10 cellular contexts compared by ENCODE assay signal in the genomic region with DNA sequence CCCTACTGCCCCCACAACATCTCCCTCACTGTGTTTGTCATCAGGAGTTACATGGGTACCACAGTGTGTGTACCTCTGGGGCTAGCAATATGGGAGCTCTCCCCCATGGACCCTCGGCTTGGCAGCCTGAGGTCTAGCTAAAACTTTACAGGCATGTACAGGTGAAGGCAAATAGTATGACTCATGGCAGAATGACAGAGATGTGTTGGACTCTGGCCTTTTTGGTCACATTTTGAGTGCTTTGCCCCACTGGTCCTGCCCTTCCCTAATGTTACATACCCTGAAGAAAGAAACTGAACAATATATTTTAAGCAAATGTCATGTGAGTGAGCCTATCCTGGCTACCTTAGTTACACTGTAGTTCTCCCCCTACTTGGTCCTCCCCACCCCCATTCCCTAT.
A peak's percentile ranks its signal among the peaks of the same experiment; 100 is the strongest.
DNase-seq lines count a peak whose midpoint lies in the region; ATAC-seq and TF ChIP-seq lines count a peak whose summit lies in the region.
"Had no signal": no experiment of that assay in that cellular context is flagged by ENCODE, and none has a peak within 500 bp of the region (broad histone marks: within the 10 kb centered on the region; RNA-seq: fewer than 3 reads in every experiment).

No MANE protein-coding gene starts in this region.

- H3K9me3 ChIP-seq in PC-3 (ENCODE audit: low read length) (no peaks in the 10 kb centered on the region), trophoblast cell (ENCODE audit: insufficient read depth, low read depth, low read length) (no peaks in the 10 kb centered on the region)
- H3K9me3 ChIP-seq: Caco-2 had no signal

- H3K4me2 ChIP-seq in PC-3 (ENCODE audit: low read length) (peak overlapping the region; percentile 33), trophoblast cell (ENCODE audit: low read length) (no peak overlapping the region)

- peak overlapping the region; percentile 23 for H2BK5ac ChIP-seq in trophoblast cell (ENCODE audit: low read depth, low read length, poor library complexity)

- H3K27ac ChIP-seq in PC-3 (ENCODE audit: low read length) (peak overlapping the region; percentile 32), trophoblast cell (ENCODE audit: low read depth, low read length) (no peak overlapping the region)
- H3K27ac ChIP-seq: HL-60 had no signal

- H3K23ac ChIP-seq in trophoblast cell (ENCODE audit: low read length) = no peak overlapping the region

- no peak overlapping the region for H3K14ac ChIP-seq in trophoblast cell (ENCODE audit: low read length)

- H3K18ac ChIP-seq in trophoblast cell (ENCODE audit: low read length) = no peak overlapping the region

- no peaks in the 10 kb centered on the region for H3K79me2 ChIP-seq in PC-3 (ENCODE audit: low read length)
- no peaks in the 10 kb centered on the region for H3K79me2 ChIP-seq in trophoblast cell (ENCODE audit: control insufficient read depth, insufficient read depth, low read length, poor library complexity)

- H3F3A ChIP-seq in PC-3 (ENCODE audit: low read length, unreplicated experiment) = peaks cover 5% of the 10 kb centered on the region

- peak; percentile 25; the same call in 1 of the 2 replicates for ATAC-seq in PC-3
- ATAC-seq: CD8-positive, alpha-beta T cell; HCT116 had no signal

- H4K8ac ChIP-seq in trophoblast cell (ENCODE audit: low read depth, low read length) = no peak overlapping the region

- no peak overlapping the region for H2BK120ac ChIP-seq in trophoblast cell (ENCODE audit: insufficient read depth, low read length, poor library complexity)

- no peak overlapping the region for H3K4me3 ChIP-seq in PC-3 (ENCODE audit: low read length)
- H3K4me3 ChIP-seq in trophoblast cell (ENCODE audit: low read depth, low read length) = no peak overlapping the region

- TF ChIP-seq CTCF in PC-3 (conservative IDR thresholded peaks at IDR 0.05; ENCODE audit: low read depth, low read length) = no peak

- no peak overlapping the region for H3K4ac ChIP-seq in trophoblast cell (ENCODE audit: low read depth, low read length)

- H3K79me1 ChIP-seq in trophoblast cell (ENCODE audit: low read length) = peaks cover 5% of the 10 kb centered on the region

- no peaks in the 10 kb centered on the region for H3K9me2 ChIP-seq in PC-3 (replicated peaks; ENCODE audit: low read length)

- peak; percentile 79 for DNase-seq in PC-3
- peak; percentile 10 for DNase-seq in kidney tubule cell (ENCODE audit: low spot score)
- DNase-seq in trophoblast cell = no peak
- DNase-seq in activated effector memory CD4-positive, alpha-beta T cell treated with anti-CD3 and anti-CD28 coated beads, Interleukin-2, amount 50 U/mL, for 16 hours = no peak
- no peak for DNase-seq in hepatic stellate cell (ENCODE audit: low spot score)
- DNase-seq in hypothalamus (lab: John Stamatoyannopoulos, UW) = no peak
- DNase-seq: CD8-positive, alpha-beta T cell had no signal

- no peak overlapping the region for H2AFZ ChIP-seq in PC-3 (ENCODE audit: low read length)
- no peak overlapping the region for H2AFZ ChIP-seq in trophoblast cell (ENCODE audit: insufficient read depth, low read length, poor library complexity)

- no peaks in the 10 kb centered on the region for H3K36me3 ChIP-seq in PC-3 (ENCODE audit: low read depth, low read length)
- H3K36me3 ChIP-seq in trophoblast cell (ENCODE audit: control insufficient read depth in 1 of 2, insufficient read depth in 2 of 2, low read length in 2 of 2) = no peaks in the 10 kb centered on the region

- H3K9ac ChIP-seq in PC-3 (ENCODE audit: low read length) (no peak overlapping the region), trophoblast cell (ENCODE audit: low read length) (no peak overlapping the region)

- H4K91ac ChIP-seq in trophoblast cell (ENCODE audit: low read depth, low read length) = no peak overlapping the region

- H4K20me1 ChIP-seq in PC-3 (ENCODE audit: low read length) = no peaks in the 10 kb centered on the region

- no peak overlapping the region for H2BK12ac ChIP-seq in trophoblast cell (ENCODE audit: low read length)

- WGBS in trophoblast cell (ENCODE audit: extremely low coverage, insufficient coverage, insufficient read length) = no CpG with 5 or more reads among the region's 1 CpG

- no TSS peak for BruUV-seq in PC-3 (replicated peaks; lab: Mats Ljungman, UMichigan)

- CTCF ChIA-PET in PC-3 (lab: Charles Lee) = interaction anchor here (0.6 to 0.8 kb wide), 2 partner anchors 16 to 256 kb away, joined by 3 to 4 read pairs; no protein-coding TSS in a partner anchor

- H3K27me3 ChIP-seq in PC-3 (ENCODE audit: low read length) = no peaks in the 10 kb centered on the region
- no peaks in the 10 kb centered on the region for H3K27me3 ChIP-seq in trophoblast cell (ENCODE audit: insufficient read depth, low read length)

- POLR2A ChIA-PET in PC-3 (lab: Charles Lee; ENCODE audit: unreplicated experiment) = no interaction called here

- intact Hi-C loops in PC-3 (cut with micrococcal nuclease) = loop anchor here (5.0 kb wide), 2 partner anchors 47 to 77 kb away; no protein-coding TSS in a partner anchor

- no peak overlapping the region for H4K12ac ChIP-seq in trophoblast cell (ENCODE audit: low read depth, low read length)

- H3K4me1 ChIP-seq in PC-3 (ENCODE audit: insufficient read depth, low read length) = peaks cover 68% of the 10 kb centered on the region
- peaks cover 7 to 9% of the 10 kb centered on the region in 2 experiments for H3K4me1 ChIP-seq in trophoblast cell (ENCODE audit: control insufficient read depth in 1 of 2, insufficient read depth in 2 of 2, low read length in 2 of 2)

- no peak overlapping the region for H2AK5ac ChIP-seq in trophoblast cell (ENCODE audit: low read length)

Comparison
In these comparisons a context has a peak if more than half of its experiments do, and no peak if none do; other contexts are left out.
1. DNase-seq: peak in PC-3 (single experiment) and kidney tubule cell (single experiment); none in trophoblast cell (0 of 2), activated effector memory CD4-positive, alpha-beta T cell treated with anti-CD3 and anti-CD28 coated beads, Interleukin-2, amount 50 U/mL, for 16 hours (single experiment), hepatic stellate cell (single experiment) and hypothalamus (0 of 51).